In the genomic region with DNA sequence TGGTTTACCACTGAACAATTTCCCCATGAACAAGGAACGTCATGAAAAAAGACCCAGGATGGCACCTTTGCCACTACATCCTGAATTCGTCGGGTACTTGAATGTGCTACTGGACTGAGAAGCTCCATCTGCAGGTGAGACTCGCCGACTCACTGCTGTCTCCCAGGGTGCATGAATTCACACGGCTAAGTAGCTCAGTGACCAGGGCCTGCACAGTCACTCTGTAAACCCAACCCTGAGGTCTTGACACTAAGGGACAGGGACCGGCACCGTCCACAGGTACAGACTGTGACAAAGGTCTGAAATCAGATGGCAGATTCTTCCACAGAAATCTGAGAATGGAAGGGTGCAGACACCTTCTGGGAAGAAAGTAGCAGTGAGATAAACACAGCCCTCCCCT, we compare ENCODE assay signal across 27 cellular contexts.
"Had no signal": no experiment of that assay in that cellular context is flagged by ENCODE, and none has a peak within 500 bp of the region (broad histone marks: within the 10 kb centered on the region; RNA-seq: fewer than 3 reads in every experiment).

No MANE protein-coding gene starts in this region.

- H3K27ac ChIP-seq: heart left ventricle, lower lobe of right lung, ovary, prostate gland, sigmoid colon, spleen, suprapubic skin, thoracic aorta, tibial artery, upper lobe of right lung had no signal

- H3K4me1 Mint-ChIP-seq: naive thymus-derived CD4-positive, alpha-beta T cell; stimulated activated effector memory CD8-positive, alpha-beta T cell treated with anti-CD3 and anti-CD28 coated beads, Interleukin-12 subunit alpha, Interleukin-12 subunit beta, amount 100 ng/mL, for 72 hours had no signal

- H3K9me3 ChIP-seq: lower lobe of right lung, mucosa of descending colon, ovary, prostate gland, sigmoid colon, suprapubic skin, thoracic aorta, tibial artery, upper lobe of right lung had no signal

- H3K27me3 ChIP-seq: heart left ventricle, ovary, sigmoid colon, spleen, suprapubic skin, tibial artery, upper lobe of right lung had no signal

- DNase-seq: heart left ventricle; hypothalamus; islet precursor cell; lower lobe of right lung; mammary epithelial cell; mesenchymal stem cell; midbrain; mucosa of descending colon; naive thymus-derived CD4-positive, alpha-beta T cell; ovary; retina; right cardiac atrium; sigmoid colon; small intestine; spleen; stimulated activated CD4-positive, alpha-beta T cell treated with anti-CD3 and anti-CD28 coated beads, Interleukin-4, amount 100 ng/mL, for 24 hours; stimulated activated naive CD4-positive, alpha-beta T cell; tibial artery; trophoblast cell; upper lobe of right lung had no signal

- H3K36me3 ChIP-seq: heart left ventricle, lower lobe of right lung, ovary, prostate gland, sigmoid colon, spleen, suprapubic skin, thoracic aorta, upper lobe of right lung had no signal

- ATAC-seq: lower lobe of right lung; mucosa of descending colon; naive thymus-derived CD4-positive, alpha-beta T cell; natural killer cell treated with Interleukin-12 subunit alpha and Interleukin-12 subunit beta and Interleukin-15 and Interleukin-18, amount 100 ng/mL, for 72 hours; stimulated activated effector memory CD8-positive, alpha-beta T cell treated with anti-CD3 and anti-CD28 coated beads, Interleukin-12 subunit alpha, Interleukin-12 subunit beta, amount 100 ng/mL, for 72 hours; upper lobe of right lung had no signal

- H3K36me3 Mint-ChIP-seq: stimulated activated effector memory CD8-positive, alpha-beta T cell treated with anti-CD3 and anti-CD28 coated beads, Interleukin-12 subunit alpha, Interleukin-12 subunit beta, amount 100 ng/mL, for 72 hours had no signal

- FAIRE-seq: small intestine, urothelium cell line had no signal

- H3K4me1 ChIP-seq: heart left ventricle, lower lobe of right lung, prostate gland, sigmoid colon, spleen, suprapubic skin, tibial artery, upper lobe of right lung had no signal

- H3K4me3 Mint-ChIP-seq: naive thymus-derived CD4-positive, alpha-beta T cell; natural killer cell treated with Interleukin-12 subunit alpha and Interleukin-12 subunit beta and Interleukin-15 and Interleukin-18, amount 100 ng/mL, for 72 hours; stimulated activated effector memory CD8-positive, alpha-beta T cell treated with anti-CD3 and anti-CD28 coated beads, Interleukin-12 subunit alpha, Interleukin-12 subunit beta, amount 100 ng/mL, for 72 hours; stimulated activated naive CD8-positive, alpha-beta T cell treated with anti-CD3 and anti-CD28 coated beads, Interleukin-15, Interleukin-2, amounts not matched to agents 100 ng/mL and 50 ng/mL, for 24 hours had no signal

- H3K27me3 Mint-ChIP-seq: stimulated activated naive CD8-positive, alpha-beta T cell treated with anti-CD3 and anti-CD28 coated beads, Interleukin-15, Interleukin-2, amounts not matched to agents 100 ng/mL and 50 ng/mL, for 24 hours had no signal

- H3K4me3 ChIP-seq: heart left ventricle, lower lobe of right lung, mucosa of descending colon, ovary, prostate gland, sigmoid colon, spleen, suprapubic skin, thoracic aorta, tibial artery, upper lobe of right lung had no signal

- H3K27ac Mint-ChIP-seq: naive thymus-derived CD4-positive, alpha-beta T cell; natural killer cell treated with Interleukin-12 subunit alpha and Interleukin-12 subunit beta and Interleukin-15 and Interleukin-18, amount 100 ng/mL, for 72 hours; stimulated activated effector memory CD8-positive, alpha-beta T cell treated with anti-CD3 and anti-CD28 coated beads, Interleukin-12 subunit alpha, Interleukin-12 subunit beta, amount 100 ng/mL, for 72 hours; stimulated activated naive CD8-positive, alpha-beta T cell treated with anti-CD3 and anti-CD28 coated beads, Interleukin-15, Interleukin-2, amounts not matched to agents 100 ng/mL and 50 ng/mL, for 24 hours had no signal
